Comparison of ENCODE assay signal across 27 cellular contexts in genomic region chr2:47815764-47816163, GRCh38. TPM values are rescaled to one million over a fixed set of nuclear protein-coding genes. Genes with fewer than 3 reads are reported as not detected.
A peak's percentile ranks its signal among the peaks of the same experiment; 100 is the strongest.
DNase-seq lines count a peak whose midpoint lies in the region; ATAC-seq, FAIRE-seq and TF ChIP-seq lines count a peak whose summit lies in the region.
"Had no signal": no experiment of that assay in that cellular context is flagged by ENCODE, and none has a peak within 500 bp of the region (broad histone marks: within the 10 kb centered on the region; RNA-seq: fewer than 3 reads in every experiment).

No MANE protein-coding gene starts in this region.

- ATAC-seq in HG03039 (IDR thresholded peaks at IDR 0.05; ENCODE audit: unreplicated experiment) (peak; percentile 48), K562 (no peak), GM18861 (IDR thresholded peaks at IDR 0.05; ENCODE audit: unreplicated experiment) (no peak)
- ATAC-seq: activated naive CD8-positive, alpha-beta T cell treated with anti-CD3 and anti-CD28 coated beads, Interleukin-2, amount 50 U/mL, for 24 hours; activated T-helper 17 cell treated with anti-CD3 and anti-CD28 coated beads, Interleukin-2, amount 50 U/mL, for 72 hours; body of pancreas; foreskin keratinocyte; PC-3 had no signal

- intact Hi-C loops in K562 (cut with micrococcal nuclease) (no loop called here), colonic mucosa (cut with DNase I) (no loop called here)

- no peak for TF ChIP-seq EP300 in K562 (IDR thresholded peaks at IDR 0.05; ENCODE audit: low read length)

- H3K4me2 ChIP-seq in K562 (ENCODE audit: insufficient read depth, low read length), result no peak overlapping the region
- H3K4me2 ChIP-seq: BLaER1 had no signal

- H3K79me2 ChIP-seq in K562 (ENCODE audit: control insufficient read depth, insufficient read depth, low read length), result no peaks in the 10 kb centered on the region

- CTCF ChIA-PET in K562 (lab: Yijun Ruan, JAX; ENCODE audit: low intra/inter-chr PET ratio), result no interaction called here

- no peak overlapping the region for H3K27ac ChIP-seq in K562 (ENCODE audit: extremely low read depth, low read depth, low read length)
- H3K27ac ChIP-seq in colonic mucosa, result no peak overlapping the region
- H3K27ac ChIP-seq: BLaER1, body of pancreas, foreskin keratinocyte, sigmoid colon had no signal

- DNase-seq in activated naive CD8-positive, alpha-beta T cell treated with anti-CD3 and anti-CD28 coated beads for 36 hours, result no peak
- no peak for DNase-seq in K562 (ENCODE audit: extremely low read depth in 1 of 4, low spot score in 3 of 4)
- no peak for DNase-seq in NK-92 treated with Interleukin-12 subunit alpha and Interleukin-12 subunit beta, amount 100 ng/mL, for 24 hours (lab: John Stamatoyannopoulos, UW)
- no peak for DNase-seq in NCI-H526 treated with DMSO at 0.1 percent for 48 hours (lab: John Stamatoyannopoulos, UW)
- no peak for DNase-seq in colonic mucosa
- DNase-seq: activated naive CD8-positive, alpha-beta T cell treated with anti-CD3 and anti-CD28 coated beads, Interleukin-2, amount 50 U/mL, for 24 hours; body of pancreas; COR-L47; effector CD4-positive, alpha-beta T cell; EL; erythroblast; foreskin keratinocyte; hippocampal formation; KBM-7; NCI-H1694; NCI-H82; PC-3; SHP77; sigmoid colon; stimulated activated CD4-positive, alpha-beta T cell treated with anti-CD3 and anti-CD28 coated beads, Interleukin-15, amount 100 ng/mL, for 24 hours; stimulated activated CD8-positive, alpha-beta memory T cell treated with anti-CD3 and anti-CD28 coated beads, Interleukin-4, amount 100 ng/mL, for 48 hours had no signal

- no peak for FAIRE-seq in K562 (lab: Jason Lieb, UNC)
- FAIRE-seq: TTC549 had no signal

- peaks cover 18% of the 10 kb centered on the region for H3K36me3 Mint-ChIP-seq in activated naive CD8-positive, alpha-beta T cell
- H3K36me3 Mint-ChIP-seq in activated naive CD8-positive, alpha-beta T cell treated with anti-CD3 and anti-CD28 coated beads for 36 hours, result peaks cover 48% of the 10 kb centered on the region

- no peak for TF ChIP-seq RAD21 in K562 (CRISPR knock-in tag; conservative IDR thresholded peaks at IDR 0.05 in 1 of 2, IDR thresholded peaks at IDR 0.05 in 1 of 2)

- peak overlapping the region; percentile 79 for H3K27ac Mint-ChIP-seq in activated naive CD8-positive, alpha-beta T cell
- no peak overlapping the region for H3K27ac Mint-ChIP-seq in activated naive CD8-positive, alpha-beta T cell treated with anti-CD3 and anti-CD28 coated beads for 36 hours
- H3K27ac Mint-ChIP-seq: activated naive CD8-positive, alpha-beta T cell treated with anti-CD3 and anti-CD28 coated beads, Interleukin-2, amount 50 U/mL, for 24 hours; activated T-helper 17 cell treated with anti-CD3 and anti-CD28 coated beads, Interleukin-2, amount 50 U/mL, for 72 hours had no signal

- H3K27me3 ChIP-seq in K562 (ENCODE audit: control insufficient read depth in 2 of 2, insufficient read depth in 2 of 2, low read length in 2 of 2) (no peaks in the 10 kb centered on the region), colonic mucosa (no peaks in the 10 kb centered on the region)
- H3K27me3 ChIP-seq: BLaER1, body of pancreas, foreskin keratinocyte, sigmoid colon had no signal

- BruUV-seq in K562 (replicated peaks; lab: Mats Ljungman, UMichigan), result no TSS peak

- H3K4me1 ChIP-seq in K562 (replicated peaks in 1 of 2; ENCODE audit: control insufficient read depth in 2 of 2, insufficient read depth in 2 of 2, low read length in 2 of 2), result no peaks in the 10 kb centered on the region
- no peaks in the 10 kb centered on the region for H3K4me1 ChIP-seq in colonic mucosa
- H3K4me1 ChIP-seq: body of pancreas, foreskin keratinocyte had no signal

- no peak overlapping the region for H3K9ac ChIP-seq in K562 (ENCODE audit: insufficient read depth in 1 of 2, low read depth in 2 of 2, low read length in 2 of 2)
- no peak overlapping the region for H3K9ac ChIP-seq in colonic mucosa (ENCODE audit: low read depth in 2 of 2, low read length in 2 of 2)
- H3K9ac ChIP-seq: BLaER1 had no signal

- POLR2A ChIA-PET in K562 (lab: Yijun Ruan, JAX), result interaction anchor here (0.6 to 1.1 kb wide), 4 partner anchors 14 to 249 kb away, joined by 3 read pairs; no protein-coding TSS in a partner anchor

- H3K36me3 ChIP-seq in K562 (ENCODE audit: control insufficient read depth, insufficient read depth, low read length) (peaks cover 93% of the 10 kb centered on the region), colonic mucosa (peaks cover 26% of the 10 kb centered on the region)

- no peaks in the 10 kb centered on the region for H3K27me3 Mint-ChIP-seq in activated naive CD8-positive, alpha-beta T cell
- no peaks in the 10 kb centered on the region for H3K27me3 Mint-ChIP-seq in activated naive CD8-positive, alpha-beta T cell treated with anti-CD3 and anti-CD28 coated beads for 36 hours
- H3K27me3 Mint-ChIP-seq: activated naive CD8-positive, alpha-beta T cell treated with anti-CD3 and anti-CD28 coated beads, Interleukin-2, amount 50 U/mL, for 24 hours; activated T-helper 17 cell treated with anti-CD3 and anti-CD28 coated beads, Interleukin-2, amount 50 U/mL, for 72 hours had no signal

- H3K4me1 Mint-ChIP-seq in activated naive CD8-positive, alpha-beta T cell (ENCODE audit: low read depth), result peaks cover 1% of the 10 kb centered on the region
- H3K4me1 Mint-ChIP-seq in activated naive CD8-positive, alpha-beta T cell treated with anti-CD3 and anti-CD28 coated beads for 36 hours, result peaks cover 18% of the 10 kb centered on the region

- WGBS in K562 (ENCODE audit: insufficient coverage, low coverage, missing lambda C conversion rate), result 97% methylated on average over 10 of the region's 10 CpGs

- no peak overlapping the region for H3K4me3 Mint-ChIP-seq in activated naive CD8-positive, alpha-beta T cell
- no peak overlapping the region for H3K4me3 Mint-ChIP-seq in activated naive CD8-positive, alpha-beta T cell treated with anti-CD3 and anti-CD28 coated beads for 36 hours
- H3K4me3 Mint-ChIP-seq: activated naive CD8-positive, alpha-beta T cell treated with anti-CD3 and anti-CD28 coated beads, Interleukin-2, amount 50 U/mL, for 24 hours; activated T-helper 17 cell treated with anti-CD3 and anti-CD28 coated beads, Interleukin-2, amount 50 U/mL, for 72 hours had no signal

- H2AFZ ChIP-seq in K562 (ENCODE audit: low read depth, low read length), result no peak overlapping the region

- H3K4me3 ChIP-seq in K562 (no peak overlapping the region), colonic mucosa (no peak overlapping the region)
- H3K4me3 ChIP-seq: BLaER1, body of pancreas, sigmoid colon had no signal

- H4K20me1 ChIP-seq in K562 (replicated peaks; ENCODE audit: control insufficient read depth, insufficient read depth, low read length), result no peaks in the 10 kb centered on the region
- H4K20me1 ChIP-seq: BLaER1 had no signal

- TF ChIP-seq CTCF in K562 (IDR thresholded peaks at IDR 0.05 in 2 of 3, conservative IDR thresholded peaks at IDR 0.05 in 1 of 3; ENCODE audit: insufficient read depth in 2 of 3, low read depth in 1 of 3, low read length in 3 of 3), result no peak
- TF ChIP-seq CTCF in colonic mucosa (IDR thresholded peaks at IDR 0.05), result no peak

- H3K9me3 ChIP-seq in K562 (replicated peaks; ENCODE audit: control insufficient read depth, insufficient read depth, low read depth, low read length), result no peaks in the 10 kb centered on the region
- H3K9me3 ChIP-seq in colonic mucosa, result no peaks in the 10 kb centered on the region
- H3K9me3 ChIP-seq: BLaER1, body of pancreas, sigmoid colon had no signal

- H3K9me1 ChIP-seq in K562 (ENCODE audit: control insufficient read depth, insufficient read depth, low read length), result no peaks in the 10 kb centered on the region

- H3K9me3 Mint-ChIP-seq in activated naive CD8-positive, alpha-beta T cell (ENCODE audit: low read depth), result no peaks in the 10 kb centered on the region
- no peaks in the 10 kb centered on the region for H3K9me3 Mint-ChIP-seq in activated naive CD8-positive, alpha-beta T cell treated with anti-CD3 and anti-CD28 coated beads for 36 hours
- H3K9me3 Mint-ChIP-seq: activated naive CD8-positive, alpha-beta T cell treated with anti-CD3 and anti-CD28 coated beads, Interleukin-2, amount 50 U/mL, for 24 hours; activated T-helper 17 cell treated with anti-CD3 and anti-CD28 coated beads, Interleukin-2, amount 50 U/mL, for 72 hours had no signal

- no peak for TF ChIP-seq POLR2A in K562 (conservative IDR thresholded peaks at IDR 0.05)

- in situ Hi-C loops in K562 (cut with MboI), result no loop called here

TF ChIP-seq in K562, 482 proteins besides CTCF, POLR2A, EP300 and RAD21:
- TF ChIP-seq PYGO2 (tag; IDR thresholded peaks at IDR 0.05), result no peak
- peak; percentile 34; the same call in 1 of the 2 replicates for TF ChIP-seq POLR2G (IDR thresholded peaks at IDR 0.05; ENCODE audit: low read depth, low read length)
- TF ChIP-seq RBM22 (IDR thresholded peaks at IDR 0.05; ENCODE audit: low read depth, low read length, poor library complexity, severe bottlenecking), result peak; percentile 83
- no peak for TF ChIP-seq STAT5A (IDR thresholded peaks at IDR 0.05; ENCODE audit: borderline replicate concordance, low read length)
- peak; percentile 27; the same call in 1 of the 2 replicates for TF ChIP-seq POLR2AphosphoS5 (IDR thresholded peaks at IDR 0.05; ENCODE audit: control insufficient read depth, insufficient read depth, low read depth, low read length)

RNA-seq across cellular contexts. Expression of gene MSH6, which starts 32.8 kb away (rescaled TPM):
- total RNA-seq in activated naive CD8-positive, alpha-beta T cell treated with anti-CD3 and anti-CD28 coated beads for 36 hours, result 100 to 1,000 TPM; 163 to 173 TPM
- total RNA-seq in K562 (2011; cell fraction: chromatin; rRNA removed; ENCODE audit: low replicate concordance), result 38.9 and 108 TPM in 2 replicates
- total RNA-seq in K562 (2011; cell fraction: nucleolus; rRNA removed), result 25.7 and 28.0 TPM in 2 replicates
- total RNA-seq in K562 (2011; cell fraction: nucleoplasm; rRNA removed), result 39.7 and 43.1 TPM in 2 replicates
- total RNA-seq in K562 (2014; rRNA removed) (72.3 and 112 TPM in 2 replicates), K562 (2014; rRNA removed; fragmentation: Illumina TruSeq; extraction: Trizol) (147 and 189 TPM in 2 replicates), K562 (2015; rRNA removed; fragmentation: Illumina TruSeq; extraction: Trizol) (107 and 122 TPM in 2 replicates), K562 (2021) (142 and 146 TPM in 2 replicates), colonic mucosa (10 to 100 TPM; 25.7 to 67.4 TPM)
- polyA plus RNA-seq in K562 (2011; rRNA removed) (54.4 and 74.7 TPM in 2 replicates), K562 (2014; fragmentation: Illumina TruSeq; extraction: Trizol) (99.9 and 127 TPM in 2 replicates), K562 (2014; fragmentation: Nextera tagmentation; extraction: Ambion mirVana) (10 to 100 TPM; 15.3 to 30.3 TPM), K562 (2014; rRNA removed) (78.0 and 80.5 TPM in 2 replicates)
- 29.7 and 38.7 TPM in 2 replicates for polyA plus RNA-seq in K562 (2011; cell fraction: cytosol; rRNA removed)
- polyA plus RNA-seq in K562 (2011; cell fraction: nucleus; rRNA removed), result 19.6 and 27.8 TPM in 2 replicates
- 54.1 and 63.9 TPM in 2 replicates for polyA plus RNA-seq in K562 (2012)
- 127 and 153 TPM in 2 replicates for polyA minus RNA-seq in K562 (2011; rRNA and poly(A)+ RNA removed)
- polyA minus RNA-seq in K562 (2011; cell fraction: cytosol; rRNA and poly(A)+ RNA removed), result 69.2 and 76.6 TPM in 2 replicates
- 16.4 and 32.9 TPM in 2 replicates for polyA minus RNA-seq in K562 (2011; cell fraction: nucleus; rRNA and poly(A)+ RNA removed)
